ENCODE assay signal across 9 cellular contexts in the genomic region with DNA sequence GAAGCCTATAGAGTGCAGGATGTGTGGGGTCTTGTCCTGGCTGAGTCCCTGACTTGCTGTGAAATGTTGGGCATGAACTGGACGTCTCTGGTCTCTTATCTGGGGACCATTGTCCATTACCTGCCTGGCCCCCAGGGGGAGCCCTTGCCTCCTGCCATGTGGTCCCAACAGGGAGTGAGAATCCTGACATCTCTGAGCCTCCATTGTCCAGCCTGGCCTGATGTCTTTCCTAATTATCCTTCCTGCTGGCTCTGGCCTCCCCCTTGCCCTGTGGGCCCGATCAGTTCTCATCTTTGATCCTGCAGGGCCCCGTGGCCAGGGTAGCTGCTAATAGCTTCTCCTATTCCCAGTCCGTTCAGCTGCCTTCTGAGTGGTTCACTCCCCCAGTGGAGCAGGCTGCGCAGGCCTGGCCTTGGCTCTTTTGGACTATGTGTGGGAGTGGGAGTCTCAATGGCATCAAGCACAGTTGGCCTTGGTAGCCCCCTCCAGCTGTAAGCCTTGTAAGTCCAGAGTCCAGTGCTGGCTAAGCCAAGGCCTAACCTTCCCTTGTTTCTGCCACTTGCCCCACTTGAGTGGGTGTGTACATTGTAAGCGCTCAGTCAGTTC.
DNase-seq lines count a peak whose midpoint lies in the region; ATAC-seq, FAIRE-seq and TF ChIP-seq lines count a peak whose summit lies in the region.
"Had no signal": no experiment of that assay in that cellular context is flagged by ENCODE, and none has a peak within 500 bp of the region (broad histone marks: within the 10 kb centered on the region; RNA-seq: fewer than 3 reads in every experiment).

No MANE protein-coding gene starts in this region.

- peaks cover 45% of the 10 kb centered on the region for H3K4me1 Mint-ChIP-seq in activated naive CD4-positive, alpha-beta T cell treated with anti-CD3 and anti-CD28 coated beads, Interleukin-2, amount 10 ng/mL, durations not matched to agents 7 days and 5 days
- H3K4me1 Mint-ChIP-seq in stimulated activated memory B cell treated with anti-CD40 and anti-IgM and Interleukin-4, amounts not matched to agents 10 μg/mL and 1 μg/mL and 100 μg/mL, for 72 hours, result peaks cover 9% of the 10 kb centered on the region

- peaks cover 34% of the 10 kb centered on the region for H3K27me3 Mint-ChIP-seq in activated naive CD4-positive, alpha-beta T cell treated with anti-CD3 and anti-CD28 coated beads, Interleukin-2, amount 10 ng/mL, durations not matched to agents 7 days and 5 days
- no peaks in the 10 kb centered on the region for H3K27me3 Mint-ChIP-seq in stimulated activated memory B cell treated with anti-CD40 and anti-IgM and Interleukin-4, amounts not matched to agents 10 μg/mL and 1 μg/mL and 100 μg/mL, for 72 hours
- H3K27me3 Mint-ChIP-seq: activated naive CD8-positive, alpha-beta T cell had no signal

- no peak overlapping the region for H3K27ac Mint-ChIP-seq in activated naive CD4-positive, alpha-beta T cell treated with anti-CD3 and anti-CD28 coated beads, Interleukin-2, amount 10 ng/mL, durations not matched to agents 7 days and 5 days
- no peak overlapping the region for H3K27ac Mint-ChIP-seq in stimulated activated memory B cell treated with anti-CD40 and anti-IgM and Interleukin-4, amounts not matched to agents 10 μg/mL and 1 μg/mL and 100 μg/mL, for 72 hours
- H3K27ac Mint-ChIP-seq: activated naive CD8-positive, alpha-beta T cell had no signal

- no peaks in the 10 kb centered on the region for H3K36me3 Mint-ChIP-seq in activated naive CD4-positive, alpha-beta T cell treated with anti-CD3 and anti-CD28 coated beads, Interleukin-2, amount 10 ng/mL, durations not matched to agents 7 days and 5 days
- no peaks in the 10 kb centered on the region for H3K36me3 Mint-ChIP-seq in stimulated activated memory B cell treated with anti-CD40 and anti-IgM and Interleukin-4, amounts not matched to agents 10 μg/mL and 1 μg/mL and 100 μg/mL, for 72 hours
- H3K36me3 Mint-ChIP-seq: activated naive CD8-positive, alpha-beta T cell had no signal

- no peaks in the 10 kb centered on the region for H4K20me1 ChIP-seq in hepatocyte (ENCODE audit: insufficient read depth, poor library complexity, severe bottlenecking)

- H3K4me1 ChIP-seq in hepatocyte (ENCODE audit: insufficient read depth), result no peaks in the 10 kb centered on the region

- no peak overlapping the region for H3K4me2 ChIP-seq in hepatocyte

- H2AFZ ChIP-seq in hepatocyte, result no peak overlapping the region

- no peaks in the 10 kb centered on the region for H3K9me3 Mint-ChIP-seq in activated naive CD4-positive, alpha-beta T cell treated with anti-CD3 and anti-CD28 coated beads, Interleukin-2, amount 10 ng/mL, durations not matched to agents 7 days and 5 days
- H3K9me3 Mint-ChIP-seq in stimulated activated memory B cell treated with anti-CD40 and anti-IgM and Interleukin-4, amounts not matched to agents 10 μg/mL and 1 μg/mL and 100 μg/mL, for 72 hours, result no peaks in the 10 kb centered on the region

- H3K27me3 ChIP-seq in hepatocyte, result no peaks in the 10 kb centered on the region

- H3K4me3 ChIP-seq in hepatocyte, result no peak overlapping the region

- no peak overlapping the region for H3K27ac ChIP-seq in hepatocyte

- H3K9me3 ChIP-seq in hepatocyte (ENCODE audit: low read depth), result no peaks in the 10 kb centered on the region

- no peaks in the 10 kb centered on the region for H3K36me3 ChIP-seq in hepatocyte (replicated peaks; ENCODE audit: insufficient read depth, low read depth)

- ATAC-seq in GM18502 (IDR thresholded peaks at IDR 0.05; ENCODE audit: poor library complexity, unreplicated experiment), result no peak
- ATAC-seq in stimulated activated memory B cell treated with anti-CD40 and anti-IgM and Interleukin-4, amounts not matched to agents 10 μg/mL and 1 μg/mL and 100 μg/mL, for 72 hours, result no peak

- 86% methylated on average over 6 of the region's 6 CpGs for WGBS in hepatocyte (ENCODE audit: low lambda C conversion rate, missing lambda C conversion rate)

- H3K4me3 Mint-ChIP-seq in activated naive CD4-positive, alpha-beta T cell treated with anti-CD3 and anti-CD28 coated beads, Interleukin-2, amount 10 ng/mL, durations not matched to agents 7 days and 5 days, result no peak overlapping the region
- no peak overlapping the region for H3K4me3 Mint-ChIP-seq in stimulated activated memory B cell treated with anti-CD40 and anti-IgM and Interleukin-4, amounts not matched to agents 10 μg/mL and 1 μg/mL and 100 μg/mL, for 72 hours
- H3K4me3 Mint-ChIP-seq: activated naive CD8-positive, alpha-beta T cell had no signal

- no peaks in the 10 kb centered on the region for H3K9me2 ChIP-seq in hepatocyte (replicated peaks; ENCODE audit: insufficient read depth)

- no peaks in the 10 kb centered on the region for H3K79me2 ChIP-seq in hepatocyte

- peak; percentile 37 for DNase-seq in GM19239 (ENCODE audit: insufficient read length, low spot score)
- DNase-seq in SK-N-DZ (ENCODE audit: low spot score), result peak; percentile 49
- peak; percentile 58 for DNase-seq in activated naive CD4-positive, alpha-beta T cell treated with anti-CD3 and anti-CD28 coated beads, Interleukin-2, amount 10 ng/mL, durations not matched to agents 7 days and 5 days
- DNase-seq in hepatocyte (ENCODE audit: low spot score), result peak; percentile 13
- peak; percentile 21 to 59 (median 22) for DNase-seq in stimulated activated CD4-positive, alpha-beta T cell treated with anti-CD3 and anti-CD28 coated beads, TNF-alpha, amount 100 ng/mL, for 24 hours (ENCODE audit: low read depth in 3 of 3)
- no peak for DNase-seq in SIG-M5 (lab: John Stamatoyannopoulos, UW)

- CTCF ChIA-PET in activated naive CD4-positive, alpha-beta T cell treated with anti-CD3 and anti-CD28 coated beads, Interleukin-2, amount 10 ng/mL, durations not matched to agents 7 days and 5 days (lab: Charles Lee), result interaction anchor here (0.7 to 3.5 kb wide), 25 partner anchors 8 to 316 kb away, joined by 3 to 26 read pairs (median 4); no protein-coding TSS in a partner anchor

- peak; percentile 25 for TF ChIP-seq CTCF in hepatocyte (IDR thresholded peaks at IDR 0.05; ENCODE audit: poor library complexity)

- peak; percentile 44 for FAIRE-seq in GM19239 (lab: Jason Lieb, UNC)
